Comparison of ENCODE assay signal across 1 cellular context in genomic region chr2:128754246-128754724, GRCh38.
TF ChIP-seq lines count a peak whose summit lies in the region.

No MANE protein-coding gene starts in this region.

TF ChIP-seq in GM23338, 12 proteins besides CTCF, POLR2A, EP300 and RAD21 (continued from another document):
- TF ChIP-seq REST (IDR thresholded peaks at IDR 0.05; ENCODE audit: unreplicated experiment) (no peak), ZNF114 (CRISPR knock-in tag; IDR thresholded peaks at IDR 0.05) (no peak)
